ENCODE assay signal across 28 cellular contexts in the genomic region with DNA sequence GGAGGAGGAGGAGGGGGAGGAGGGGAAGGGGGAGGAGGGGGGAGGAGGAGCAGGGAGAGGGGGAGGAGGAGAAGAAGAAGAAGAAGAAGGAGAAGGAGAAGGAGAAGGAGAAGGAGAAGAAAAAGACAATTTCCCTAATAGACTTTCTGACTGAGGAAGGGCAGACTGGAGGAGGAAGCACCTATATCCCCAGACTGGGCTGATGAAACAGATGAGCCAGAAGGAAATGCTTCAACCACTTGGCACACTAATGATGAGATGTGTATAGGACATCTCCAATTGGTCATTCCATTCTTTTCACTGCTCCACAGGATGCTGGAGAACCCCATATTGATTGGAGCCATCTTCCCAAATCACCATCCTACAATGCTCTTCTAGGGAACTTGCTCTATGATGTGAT.
"Had no signal": no experiment of that assay in that cellular context is flagged by ENCODE, and none has a peak within 500 bp of the region (broad histone marks: within the 10 kb centered on the region; RNA-seq: fewer than 3 reads in every experiment).

No MANE protein-coding gene starts in this region.

- FAIRE-seq: bronchial epithelial cell, RCC 7860, TTC549 had no signal

- H3K9me3 ChIP-seq: ascending aorta, body of pancreas had no signal

- DNase-seq: activated CD4-positive, alpha-beta T cell treated with anti-CD3 and anti-CD28 coated beads for 36 hours; activated CD4-positive, alpha-beta T cell treated with anti-CD3 and anti-CD28 coated beads, Interleukin-2, amount 50 U/mL, for 1 hour; activated CD8-positive, alpha-beta memory T cell treated with anti-CD3 and anti-CD28 coated beads, Interleukin-2, amount 10 ng/mL, durations not matched to agents 7 days and 5 days; activated CD8-positive, alpha-beta T cell treated with anti-CD3 and anti-CD28 coated beads, Interleukin-2, amount 10 ng/mL, durations not matched to agents 7 days and 5 days; activated effector memory CD4-positive, alpha-beta T cell treated with Interleukin-2 at 50 U/mL for 16 hours; activated naive CD4-positive, alpha-beta T cell treated with Interleukin-2 at 50 U/mL for 16 hours; activated naive CD8-positive, alpha-beta T cell treated with anti-CD3 and anti-CD28 coated beads, Interleukin-2, amount 50 U/mL, for 24 hours; activated T-cell treated with anti-CD3 and anti-CD28 coated beads, Interleukin-2, amount 50 U/mL, for 24 hours; amniotic stem cell; body of pancreas; central memory CD4-positive, alpha-beta T cell; NCI-H1105; NCI-H1436 treated with DMSO at 0.1 percent for 48 hours; NCI-H187; NCI-H2081 treated with DMSO at 0.1 percent for 48 hours; NCI-H446; NCI-H524; SIG-M5; T-cell; T-helper 2 cell; T1000 had no signal

- H3K36me3 ChIP-seq: ascending aorta had no signal

- H3K27ac ChIP-seq: ascending aorta, body of pancreas, KMS-11, VCaP had no signal

- H3K4me2 ChIP-seq: KMS-11 had no signal

- ATAC-seq: activated CD4-positive, alpha-beta T cell treated with anti-CD3 and anti-CD28 coated beads for 36 hours; activated CD8-positive, alpha-beta memory T cell treated with anti-CD3 and anti-CD28 coated beads, Interleukin-2, amount 10 ng/mL, durations not matched to agents 7 days and 5 days; activated CD8-positive, alpha-beta T cell treated with anti-CD3 and anti-CD28 coated beads, Interleukin-2, amount 10 ng/mL, durations not matched to agents 7 days and 5 days; activated naive CD4-positive, alpha-beta T cell treated with anti-CD3 and anti-CD28 coated beads, Interleukin-2, amount 50 U/mL, for 72 hours; activated naive CD8-positive, alpha-beta T cell treated with anti-CD3 and anti-CD28 coated beads, Interleukin-2, amount 50 U/mL, for 24 hours; body of pancreas; T-cell had no signal

- H3K9ac ChIP-seq: KMS-11 had no signal

- H3K27me3 ChIP-seq: ascending aorta, body of pancreas had no signal

- H3K4me3 ChIP-seq: ascending aorta, body of pancreas had no signal

- H3K4me1 ChIP-seq: ascending aorta, body of pancreas had no signal
